12 cellular contexts compared by ENCODE assay signal in genomic region chr6:116267879-116268588, GRCh38. TPM values are rescaled to one million over a fixed set of nuclear protein-coding genes. Genes with fewer than 3 reads are reported as not detected.
A peak's percentile ranks its signal among the peaks of the same experiment; 100 is the strongest.
DNase-seq lines count a peak whose midpoint lies in the region; ATAC-seq and TF ChIP-seq lines count a peak whose summit lies in the region.
"Had no signal": no experiment of that assay in that cellular context is flagged by ENCODE, and none has a peak within 500 bp of the region (broad histone marks: within the 10 kb centered on the region; RNA-seq: fewer than 3 reads in every experiment).

No MANE protein-coding gene starts in this region.

- no peak overlapping the region for H2AFZ ChIP-seq in mammary epithelial cell (ENCODE audit: low read depth, low read length)

- H3K4me1 Mint-ChIP-seq in Calu3 (ENCODE audit: low read depth, unreplicated experiment), result no peaks in the 10 kb centered on the region

- H3K36me3 Mint-ChIP-seq in Calu3 (ENCODE audit: insufficient read depth, unreplicated experiment), result peaks cover 10% of the 10 kb centered on the region

- H3K27ac ChIP-seq in mammary epithelial cell (ENCODE audit: insufficient read depth, low read depth, low read length) (peak overlapping the region; percentile 9), transverse colon (no peak overlapping the region)
- H3K27ac ChIP-seq: adrenal gland had no signal

- 44% methylated on average over 3 of the region's 3 CpGs for WGBS in mammary epithelial cell (ENCODE audit: low coverage, missing lambda C conversion rate)
- WGBS in transverse colon (ENCODE audit: low coverage in 1 of 2), 2 donors, result 41 to 45% methylated on average over 3 of the region's 3 CpGs

- dilution Hi-C loops in mammary epithelial cell (cut with HindIII; ENCODE audit: low sequenced_read_pairs), result no loop called here

- TF ChIP-seq CTCF in mammary epithelial cell (conservative IDR thresholded peaks at IDR 0.05 in 1 of 2, IDR thresholded peaks at IDR 0.05 in 1 of 2; ENCODE audit: extremely low read depth in 1 of 2, insufficient read depth in 1 of 2, low read depth in 1 of 2, low read length in 2 of 2), result no peak
- no peak for TF ChIP-seq CTCF in Calu3 (IDR thresholded peaks at IDR 0.05; ENCODE audit: unreplicated experiment)
- TF ChIP-seq CTCF in transverse colon (IDR thresholded peaks at IDR 0.05), result no peak
- TF ChIP-seq CTCF in GM10266 (IDR thresholded peaks at IDR 0.05; ENCODE audit: control insufficient read depth, insufficient read depth, low read depth, missing control alignments), result no peak

- no peak overlapping the region for H3K27ac Mint-ChIP-seq in Calu3 (ENCODE audit: unreplicated experiment)
- H3K27ac Mint-ChIP-seq: activated CD4-positive, alpha-beta T cell treated with anti-CD3 and anti-CD28 coated beads, Interleukin-2, amount 10 ng/mL, durations not matched to agents 24 days and 14 days; type B pancreatic cell had no signal

- no peak for TF ChIP-seq POLR2A in transverse colon (IDR thresholded peaks at IDR 0.05)

- in situ Hi-C loops in mammary epithelial cell (cut with MboI; ENCODE audit: low sequenced_read_pairs in 2 of 2) (loop anchor here (10.0 kb wide), 2 partner anchors 267 to 297 kb away; no protein-coding TSS in a partner anchor), transverse colon (cut with MboI; ENCODE audit: low pct_ligation_motif_present in 1 of 4, low pct_unique_long_range_greater_than_20kb in 1 of 4, low sequenced_read_pairs in 3 of 4) (loop anchor here in 1 of 4 donors (10.0 kb wide), 1 partner anchor 267 kb away; no protein-coding TSS in a partner anchor)

- no peaks in the 10 kb centered on the region for H3K27me3 Mint-ChIP-seq in Calu3 (ENCODE audit: unreplicated experiment)
- H3K27me3 Mint-ChIP-seq: activated CD4-positive, alpha-beta T cell treated with anti-CD3 and anti-CD28 coated beads, Interleukin-2, amount 10 ng/mL, durations not matched to agents 24 days and 14 days; type B pancreatic cell had no signal

- intact Hi-C loops in mammary epithelial cell (cut with micrococcal nuclease), result loop anchor here (1.0 kb wide), 3 partner anchors 264 to 293 kb away; no protein-coding TSS in a partner anchor
- intact Hi-C loops in Calu3 (cut with micrococcal nuclease; ENCODE audit: unreplicated experiment), result loop anchor here (1.0 to 5.0 kb wide), 3 partner anchors 264 to 379 kb away; no protein-coding TSS in a partner anchor
- intact Hi-C loops in transverse colon (cut with DNase I; ENCODE audit: low total_unique reads), result no loop called here

- no peaks in the 10 kb centered on the region for H3K9me3 Mint-ChIP-seq in Calu3 (ENCODE audit: low read depth, unreplicated experiment)

- H3K36me3 ChIP-seq in mammary epithelial cell (ENCODE audit: insufficient read depth, low read length), result peaks cover 15% of the 10 kb centered on the region
- peaks cover 0 to under 1% (median 0%) of the 10 kb centered on the region in 4 donors for H3K36me3 ChIP-seq in transverse colon

- no peaks in the 10 kb centered on the region for H4K20me1 ChIP-seq in mammary epithelial cell (ENCODE audit: insufficient read depth, low read length)

- no peak overlapping the region for H3K4me3 ChIP-seq in mammary epithelial cell (replicated peaks in 1 of 3; ENCODE audit: insufficient read depth in 1 of 3, low read depth in 2 of 3, low read length in 3 of 3)
- no peak overlapping the region for H3K4me3 ChIP-seq in transverse colon
- H3K4me3 ChIP-seq: adrenal gland had no signal

- H3K9me3 ChIP-seq in mammary epithelial cell (replicated peaks; ENCODE audit: insufficient read depth, low read length), result no peaks in the 10 kb centered on the region
- peaks cover 3 to 7% of the 10 kb centered on the region in 2 donors for H3K9me3 ChIP-seq in transverse colon
- H3K9me3 ChIP-seq: adrenal gland had no signal

- H3K9ac ChIP-seq in mammary epithelial cell (ENCODE audit: insufficient read depth, low read length), result no peak overlapping the region

- H3K4me2 ChIP-seq in mammary epithelial cell (ENCODE audit: insufficient read depth, low read depth, low read length), result no peak overlapping the region

- H3K4me3 Mint-ChIP-seq in Calu3 (ENCODE audit: low read depth, unreplicated experiment), result no peak overlapping the region
- H3K4me3 Mint-ChIP-seq: activated CD4-positive, alpha-beta T cell treated with anti-CD3 and anti-CD28 coated beads, Interleukin-2, amount 10 ng/mL, durations not matched to agents 24 days and 14 days; type B pancreatic cell had no signal

- ATAC-seq in GM19395 (IDR thresholded peaks at IDR 0.05; ENCODE audit: unreplicated experiment), result peak; percentile 29
- ATAC-seq in HG03432 (IDR thresholded peaks at IDR 0.05; ENCODE audit: unreplicated experiment), result peak; percentile 22

- DNase-seq in ELR (ENCODE audit: low read depth) (peak; percentile 63), mammary epithelial cell (no peak), Calu3 (no peak), transverse colon (no peak), NCI-H1930 (lab: John Stamatoyannopoulos, UW) (no peak), GM10266 (ENCODE audit: extremely low spot score) (no peak)
- DNase-seq: activated CD4-positive, alpha-beta T cell treated with anti-CD3 and anti-CD28 coated beads, Interleukin-2, amount 10 ng/mL, durations not matched to agents 24 days and 14 days; adrenal gland; NCI-H1048 had no signal

- CTCF ChIA-PET in mammary epithelial cell (lab: Charles Lee; ENCODE audit: low non-redundant PET) (interaction anchor here (0.6 to 1.1 kb wide), 7 partner anchors 12 to 899 kb away, joined by 3 to 5 read pairs (median 4); partner anchors contain the start of genes CALHM5 and TSPYL1), Calu3 (lab: Charles Lee) (interaction anchor here (0.7 to 2.3 kb wide), 15 partner anchors 9 to 577 kb away, joined by 3 to 21 read pairs (median 7); partner anchors contain the start of genes CALHM5, RWDD1, TSPYL1 and TSPYL4)

- H3K27me3 ChIP-seq in mammary epithelial cell (ENCODE audit: insufficient read depth, low read length), result no peaks in the 10 kb centered on the region
- H3K27me3 ChIP-seq in transverse colon, result no peaks in the 10 kb centered on the region
- H3K27me3 ChIP-seq: adrenal gland had no signal

- peaks cover 2% of the 10 kb centered on the region for H3K79me2 ChIP-seq in mammary epithelial cell (ENCODE audit: insufficient read depth, low read length)

- BruUV-seq in mammary epithelial cell (replicated peaks; lab: Mats Ljungman, UMichigan), result no TSS peak
- BruUV-seq in Calu3 (replicated peaks; lab: Mats Ljungman, UMichigan), result no TSS peak

- no peak for TF ChIP-seq EP300 in transverse colon (IDR thresholded peaks at IDR 0.05; ENCODE audit: low read depth)

- H3K4me1 ChIP-seq in mammary epithelial cell (ENCODE audit: insufficient read depth, low read length), result peaks cover 33% of the 10 kb centered on the region
- H3K4me1 ChIP-seq in transverse colon, result no peaks in the 10 kb centered on the region

RNA-seq across cellular contexts. Expression of gene TSPYL1, which starts 11.7 kb away (rescaled TPM):
- total RNA-seq in mammary epithelial cell (100 to 1,000 TPM; 103 to 167 TPM), Calu3 (2022) (78.4 and 79.0 TPM in 2 replicates), transverse colon (10 to 100 TPM; 16.1 to 59.8 (median 47.9) TPM)
- 64.6 TPM for polyA plus RNA-seq in mammary epithelial cell
- 105 TPM for polyA minus RNA-seq in mammary epithelial cell

RNA-seq across cellular contexts. Expression of gene TSPYL4, which starts 14.2 kb away (rescaled TPM):
- total RNA-seq in mammary epithelial cell (10 to 100 TPM; 11.8 to 14.5 TPM), Calu3 (2022) (14.9 and 15.0 TPM in 2 replicates), transverse colon (1 to 10 TPM; 3.0 to 7.8 (median 6.4) TPM)
- polyA plus RNA-seq in mammary epithelial cell, result 8.9 TPM
- 18.9 TPM for polyA minus RNA-seq in mammary epithelial cell
